In the genomic region with DNA sequence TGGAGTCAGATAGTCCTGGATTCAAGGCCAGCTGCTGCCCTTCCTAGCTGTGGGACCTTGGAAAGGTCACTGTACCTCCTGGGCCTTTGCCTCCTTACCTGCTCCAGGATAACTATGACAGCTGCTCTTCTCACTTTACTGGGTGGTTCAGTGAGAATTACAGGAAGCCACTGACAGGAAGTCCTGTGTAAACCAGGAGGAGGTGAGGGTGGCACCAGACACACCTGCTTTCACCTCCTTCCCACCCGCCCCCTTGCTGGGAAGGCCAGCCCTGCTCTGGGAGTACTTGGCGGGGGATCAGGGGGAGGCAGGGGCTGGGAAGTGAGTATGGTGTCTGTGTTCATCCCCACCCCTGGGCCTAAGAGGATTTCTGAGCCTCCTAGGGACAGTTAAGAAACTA, we compare ENCODE assay signal across 10 cellular contexts. TPM values are rescaled to one million over a fixed set of nuclear protein-coding genes. Genes with fewer than 3 reads are reported as not detected.
DNase-seq lines count a peak whose midpoint lies in the region; ATAC-seq and TF ChIP-seq lines count a peak whose summit lies in the region.
"Had no signal": no experiment of that assay in that cellular context is flagged by ENCODE, and none has a peak within 500 bp of the region (broad histone marks: within the 10 kb centered on the region; RNA-seq: fewer than 3 reads in every experiment).

No MANE protein-coding gene starts in this region.

- H3K27ac ChIP-seq in OCI-LY7 (ENCODE audit: low read depth, low read length, poor library complexity, severe bottlenecking) = peak overlapping the region; percentile 62
- peak overlapping the region; percentile 42 to 85 (median 74) for H3K27ac ChIP-seq in spleen

- no peaks in the 10 kb centered on the region for H3K36me3 Mint-ChIP-seq in activated naive CD4-positive, alpha-beta T cell treated with anti-CD3 and anti-CD28 coated beads, Interleukin-2, amount 50 U/mL, for 24 hours

- H3K9me2 ChIP-seq in OCI-LY7 (ENCODE audit: insufficient read depth, low read length) = no peaks in the 10 kb centered on the region

- no peaks in the 10 kb centered on the region for H3K9me3 Mint-ChIP-seq in activated naive CD4-positive, alpha-beta T cell treated with anti-CD3 and anti-CD28 coated beads, Interleukin-2, amount 50 U/mL, for 24 hours

- CTCF ChIA-PET in OCI-LY7 (lab: Charles Lee; ENCODE audit: unreplicated experiment) = interaction anchor here (0.6 to 1.0 kb wide), 2 partner anchors 22 to 42 kb away, joined by 6 to 20 read pairs; no protein-coding TSS in a partner anchor

- 27 to 64% (median 50%) methylated on average over 2 of the region's 2 CpGs for WGBS in spleen, 5 donors

- H3K79me2 ChIP-seq in OCI-LY7 (ENCODE audit: insufficient read depth, low read depth, low read length) = no peaks in the 10 kb centered on the region

- peak overlapping the region; percentile 60 for H3K4me2 ChIP-seq in OCI-LY7 (ENCODE audit: low read length)

- H3K4me3 ChIP-seq in OCI-LY7 (ENCODE audit: low read depth, low read length, poor library complexity, severe bottlenecking) = peak overlapping the region; percentile 33
- H3K4me3 ChIP-seq in spleen = peak overlapping the region in 2 of 8 donors; percentile 12 to 44

- peak overlapping the region; percentile 68 for H3K4me3 Mint-ChIP-seq in activated naive CD4-positive, alpha-beta T cell treated with anti-CD3 and anti-CD28 coated beads, Interleukin-2, amount 50 U/mL, for 24 hours

- intact Hi-C loops in OCI-LY7 (cut with micrococcal nuclease; ENCODE audit: unreplicated experiment) (no loop called here), spleen (cut with DNase I; ENCODE audit: low total_unique reads) (no loop called here)

- no peak for TF ChIP-seq POLR2A in spleen (IDR thresholded peaks at IDR 0.05)

- DNase-seq in OCI-LY7 (ENCODE audit: low spot score) (peak; percentile 72), spleen (peak; percentile 82), LoVo (ENCODE audit: low spot score) (no peak), NAMALWA (ENCODE audit: low spot score) (no peak), NCI-H1105 treated with DMSO at 0.1 percent for 48 hours (lab: John Stamatoyannopoulos, UW) (no peak)
- DNase-seq: heart right ventricle, NCI-H1092 treated with DMSO at 0.1 percent for 48 hours had no signal

- no peaks in the 10 kb centered on the region for H3K27me3 Mint-ChIP-seq in activated naive CD4-positive, alpha-beta T cell treated with anti-CD3 and anti-CD28 coated beads, Interleukin-2, amount 50 U/mL, for 24 hours

- no peaks in the 10 kb centered on the region for H3K36me3 ChIP-seq in OCI-LY7 (ENCODE audit: insufficient read depth, low read length)
- H3K36me3 ChIP-seq in spleen = peaks cover 0 to 76% (median 0%) of the 10 kb centered on the region in 6 donors

- no peaks in the 10 kb centered on the region for H3K27me3 ChIP-seq in spleen (replicated peaks in 1 of 7)
- H3K27me3 ChIP-seq: heart right ventricle had no signal

- no peaks in the 10 kb centered on the region for H3K9me3 ChIP-seq in OCI-LY7 (ENCODE audit: low read length)
- H3K9me3 ChIP-seq in spleen = no peaks in the 10 kb centered on the region
- H3K9me3 ChIP-seq: heart right ventricle had no signal

- no peaks in the 10 kb centered on the region for H4K20me1 ChIP-seq in OCI-LY7 (ENCODE audit: insufficient read depth, low read length)

- peak overlapping the region; percentile 96 for H3K27ac Mint-ChIP-seq in activated naive CD4-positive, alpha-beta T cell treated with anti-CD3 and anti-CD28 coated beads, Interleukin-2, amount 50 U/mL, for 24 hours

- POLR2A ChIA-PET in OCI-LY7 (lab: Charles Lee) = interaction anchor here (0.6 kb wide), 2 partner anchors 124 to 486 kb away, joined by 3 to 4 read pairs; no protein-coding TSS in a partner anchor

- TF ChIP-seq CTCF in OCI-LY7 (conservative IDR thresholded peaks at IDR 0.05; ENCODE audit: low read length) (no peak), spleen (IDR thresholded peaks at IDR 0.05 in 8 of 11, conservative IDR thresholded peaks at IDR 0.05 in 3 of 11) (no peak)

- ATAC-seq in GM19043 (IDR thresholded peaks at IDR 0.05; ENCODE audit: low read depth, unreplicated experiment) (peak; percentile 49), GM19452 (IDR thresholded peaks at IDR 0.05; ENCODE audit: unreplicated experiment) (no peak)

- H3K4me1 ChIP-seq in OCI-LY7 (ENCODE audit: insufficient read depth, low read length, poor library complexity, severe bottlenecking) (peaks cover 42% of the 10 kb centered on the region), spleen (peaks cover 15 to 81% (median 30%) of the 10 kb centered on the region in 6 donors)

- H3K4me1 Mint-ChIP-seq in activated naive CD4-positive, alpha-beta T cell treated with anti-CD3 and anti-CD28 coated beads, Interleukin-2, amount 50 U/mL, for 24 hours = peaks cover 81% of the 10 kb centered on the region

- no TSS peak for BruUV-seq in OCI-LY7 (replicated peaks; lab: Mats Ljungman, UMichigan)

- H2AFZ ChIP-seq in OCI-LY7 (ENCODE audit: low read length) = no peak overlapping the region; the same call in 1 of the 2 replicates

RNA-seq across cellular contexts. Expression of a gene that starts 42.6 kb away (rescaled TPM):
- 44.7 and 44.8 TPM in 2 replicates for total RNA-seq in OCI-LY7 (2014; rRNA removed; shearing (Covaris generic))
- total RNA-seq in OCI-LY7 (2022) (14.4 and 25.7 TPM in 2 replicates), spleen (10 to 100 TPM; 25.2 to 46.5 (median 34.8) TPM)
- 10 to 100 TPM; 13.3 to 29.0 (median 21.7) TPM for polyA plus RNA-seq in spleen

RNA-seq across cellular contexts. Expression of a gene that starts 50.9 kb away (rescaled TPM):
- 89.5 and 111 TPM in 2 replicates for total RNA-seq in OCI-LY7 (2014; rRNA removed; shearing (Covaris generic))
- total RNA-seq in OCI-LY7 (2022) (152 and 157 TPM in 2 replicates), spleen (100 to 1,000 TPM in 3 of 7 donors, 10 to 100 TPM in 4; 75.8 to 128 (median 99.8) TPM)
- polyA plus RNA-seq in spleen = 10 to 100 TPM; 64.6 to 92.3 (median 66.7) TPM

RNA-seq across cellular contexts. Expression of a gene that starts 51.1 kb away (rescaled TPM):
- total RNA-seq in OCI-LY7 (2014; rRNA removed; shearing (Covaris generic)) = 17.1 and 25.6 TPM in 2 replicates
- 25.2 and 29.7 TPM in 2 replicates for total RNA-seq in OCI-LY7 (2022)
- 10 to 100 TPM; 28.4 to 38.8 (median 31.1) TPM for total RNA-seq in spleen
- 1 to 10 TPM; 7.3 to 9.1 (median 8.3) TPM for polyA plus RNA-seq in spleen

Comparison
In these comparisons a context has a peak if more than half of its experiments do, and no peak if none do; other contexts are left out.
1. DNase-seq: peak in OCI-LY7 (single experiment) and spleen (single experiment); none in LoVo (single experiment), NAMALWA (single experiment) and NCI-H1105 treated with DMSO at 0.1 percent for 48 hours (single experiment).